22 cellular contexts compared by ENCODE assay signal in the genomic region with DNA sequence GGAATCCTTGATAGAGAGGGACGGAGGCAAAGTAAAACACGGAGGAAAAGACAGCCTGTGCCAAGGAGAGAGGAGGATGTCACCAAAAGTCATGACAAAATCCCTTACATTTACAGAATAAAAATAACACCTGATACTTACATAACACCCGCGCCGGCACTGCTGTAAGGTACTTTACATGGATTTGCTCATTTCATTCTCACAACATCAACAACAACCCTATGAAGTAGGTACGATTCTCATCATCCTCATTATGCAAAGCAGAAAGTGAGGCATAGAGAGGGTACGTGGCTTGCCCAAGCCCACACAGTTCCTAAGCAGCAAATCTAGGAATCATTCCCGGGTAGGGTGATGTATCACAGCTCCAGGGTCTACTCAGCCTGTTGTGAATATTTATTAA.
"Had no signal": no experiment of that assay in that cellular context is flagged by ENCODE, and none has a peak within 500 bp of the region (broad histone marks: within the 10 kb centered on the region; RNA-seq: fewer than 3 reads in every experiment).

No MANE protein-coding gene starts in this region.

- H3K4me3 Mint-ChIP-seq: activated naive CD8-positive, alpha-beta T cell treated with anti-CD3 and anti-CD28 coated beads, Interleukin-2, amount 10 ng/mL, durations not matched to agents 7 days and 5 days; activated T-helper 1 cell treated with anti-CD3 and anti-CD28 coated beads, Interleukin-12 subunit alpha, Interleukin-12 subunit beta, Interleukin-2, Interleukin-4 antibody, amounts not matched to agents 30 ng/mL and 10 ng/mL and 1 ng/mL, durations not matched to agents 14 hours and 24 hours and 36 hours; endodermal cell; naive thymus-derived CD4-positive, alpha-beta T cell; neural progenitor cell; T-helper 2 cell treated with Interferon-gamma antibody and Interleukin-4, amounts not matched to agents 5 μg/mL and 100 μg/mL, for 36 hours had no signal

- H3K4me1 Mint-ChIP-seq: activated naive CD8-positive, alpha-beta T cell treated with anti-CD3 and anti-CD28 coated beads, Interleukin-2, amount 10 ng/mL, durations not matched to agents 7 days and 5 days; endodermal cell; naive thymus-derived CD4-positive, alpha-beta T cell had no signal

- DNase-seq: activated gamma-delta T cell treated with Interleukin-2 at 50 U/mL for 16 hours; activated naive CD8-positive, alpha-beta T cell treated with anti-CD3 and anti-CD28 coated beads, Interleukin-2, amount 10 ng/mL, durations not matched to agents 7 days and 5 days; amniotic stem cell; cortex of kidney; endodermal cell; esophagus squamous epithelium; gastrocnemius medialis; left ventricle myocardium inferior; naive thymus-derived CD4-positive, alpha-beta T cell; retina; sigmoid colon; SK-N-SH; stimulated activated CD4-positive, alpha-beta T cell treated with anti-CD3 and anti-CD28 coated beads, Interleukin-15, amount 100 ng/mL, for 24 hours; stimulated activated naive CD8-positive, alpha-beta T cell treated with anti-CD3 and anti-CD28 coated beads, Interleukin-15, Interleukin-2, amounts not matched to agents 100 U/mL and 50 U/mL, for 24 hours; thyroid gland; upper lobe of right lung; WERI-Rb-1 had no signal

- FAIRE-seq: TTC549 had no signal

- H3K4me3 ChIP-seq: esophagus squamous epithelium, gastrocnemius medialis, left ventricle myocardium inferior, neural progenitor cell, sigmoid colon, smooth muscle cell, thyroid gland, upper lobe of right lung had no signal

- H3K36me3 Mint-ChIP-seq: activated naive CD8-positive, alpha-beta T cell treated with anti-CD3 and anti-CD28 coated beads, Interleukin-2, amount 10 ng/mL, durations not matched to agents 7 days and 5 days; naive thymus-derived CD4-positive, alpha-beta T cell had no signal

- H3K27me3 ChIP-seq: esophagus squamous epithelium, gastrocnemius medialis, neural progenitor cell, sigmoid colon, thyroid gland, upper lobe of right lung had no signal

- H3K27ac ChIP-seq: esophagus squamous epithelium, gastrocnemius medialis, left ventricle myocardium inferior, neural progenitor cell, sigmoid colon, thyroid gland, upper lobe of right lung, WERI-Rb-1 had no signal

- ATAC-seq: gastrocnemius medialis; naive thymus-derived CD4-positive, alpha-beta T cell; upper lobe of right lung had no signal

- H3K36me3 ChIP-seq: neural progenitor cell, WERI-Rb-1 had no signal

- H3K9me3 Mint-ChIP-seq: activated naive CD8-positive, alpha-beta T cell treated with anti-CD3 and anti-CD28 coated beads, Interleukin-2, amount 10 ng/mL, durations not matched to agents 7 days and 5 days; activated T-helper 1 cell treated with anti-CD3 and anti-CD28 coated beads, Interleukin-12 subunit alpha, Interleukin-12 subunit beta, Interleukin-2, Interleukin-4 antibody, amounts not matched to agents 30 ng/mL and 10 ng/mL and 1 ng/mL, durations not matched to agents 14 hours and 24 hours and 36 hours; endodermal cell; naive thymus-derived CD4-positive, alpha-beta T cell; neural progenitor cell; T-helper 2 cell treated with Interferon-gamma antibody and Interleukin-4, amounts not matched to agents 5 μg/mL and 100 μg/mL, for 36 hours had no signal

- H3K9me3 ChIP-seq: esophagus squamous epithelium, gastrocnemius medialis, left ventricle myocardium inferior, sigmoid colon, SK-N-SH, thyroid gland, upper lobe of right lung had no signal

- H3K27ac Mint-ChIP-seq: activated naive CD8-positive, alpha-beta T cell treated with anti-CD3 and anti-CD28 coated beads, Interleukin-2, amount 10 ng/mL, durations not matched to agents 7 days and 5 days; activated T-helper 1 cell treated with anti-CD3 and anti-CD28 coated beads, Interleukin-12 subunit alpha, Interleukin-12 subunit beta, Interleukin-2, Interleukin-4 antibody, amounts not matched to agents 30 ng/mL and 10 ng/mL and 1 ng/mL, durations not matched to agents 14 hours and 24 hours and 36 hours; endodermal cell; naive thymus-derived CD4-positive, alpha-beta T cell; neural progenitor cell; T-helper 2 cell treated with Interferon-gamma antibody and Interleukin-4, amounts not matched to agents 5 μg/mL and 100 μg/mL, for 36 hours had no signal

- H3K4me1 ChIP-seq: esophagus squamous epithelium, gastrocnemius medialis, left ventricle myocardium inferior, neural progenitor cell, sigmoid colon, thyroid gland, upper lobe of right lung had no signal
